Comparison of ENCODE assay signal across 8 cellular contexts in genomic region chr2:30234180-30234971, GRCh38. TPM values are rescaled to one million over a fixed set of nuclear protein-coding genes. Genes with fewer than 3 reads are reported as not detected.
DNase-seq lines count a peak whose midpoint lies in the region; ATAC-seq and TF ChIP-seq lines count a peak whose summit lies in the region.

No MANE protein-coding gene starts in this region.

- TF ChIP-seq CTCF in heart left ventricle (IDR thresholded peaks at IDR 0.05) = no peak

- H3K4me3 ChIP-seq in heart left ventricle = peak overlapping the region in 11 of 12 donors; percentile 72 to 98 (median 91)

- peaks cover 0 to 48% (median 34%) of the 10 kb centered on the region in 9 donors for H3K36me3 ChIP-seq in heart left ventricle

- peak overlapping the region; percentile 73 to 97 (median 90) for H3K27ac Mint-ChIP-seq in immature natural killer cell

- H3K9me3 ChIP-seq in heart left ventricle = no peaks in the 10 kb centered on the region

- no peak for TF ChIP-seq POLR2A in heart left ventricle (IDR thresholded peaks at IDR 0.05)

- intact Hi-C loops in heart left ventricle (cut with DNase I) (loop anchor here in 9 of 10 donors (2.0 to 10.0 kb wide), 12 partner anchors 113 to 330 kb away; partner anchors contain the start of gene LCLAT1 (in 4 of the 9)), cardiac septum (cut with DNase I) (loop anchor here (5.0 kb wide), 2 partner anchors 113 to 333 kb away; no protein-coding TSS in a partner anchor)

- peaks cover 13 to 32% (median 17%) of the 10 kb centered on the region in 3 donors for H3K27me3 Mint-ChIP-seq in immature natural killer cell (ENCODE audit: low read depth in 3 of 3)

- H3K27ac ChIP-seq in heart left ventricle = peak overlapping the region in 11 of 12 donors; percentile 67 to 100 (median 97)

- peak overlapping the region; percentile 83 to 98 (median 95) for H3K4me3 Mint-ChIP-seq in immature natural killer cell

- 21 to 29% (median 26%) methylated on average over 11 to 12 of the region's 12 CpGs for WGBS in heart left ventricle, 4 donors

- H3K36me3 Mint-ChIP-seq in immature natural killer cell = peaks cover 9 to 12% (median 11%) of the 10 kb centered on the region in 3 donors

- H3K27me3 ChIP-seq in heart left ventricle = peaks cover 0 to 9% (median 0%) of the 10 kb centered on the region in 9 donors

- peak in 1 of 4 donors; percentile 0 for ATAC-seq in heart left ventricle
- peak; percentile 37 for ATAC-seq in stimulated activated naive CD8-positive, alpha-beta T cell treated with anti-CD3 and anti-CD28 coated beads, Interleukin-15, Interleukin-2, amounts not matched to agents 100 U/mL and 50 U/mL, for 24 hours
- ATAC-seq in GM18909 (IDR thresholded peaks at IDR 0.05; ENCODE audit: poor library complexity, unreplicated experiment) = no peak
- ATAC-seq in GM19463 (IDR thresholded peaks at IDR 0.05; ENCODE audit: unreplicated experiment) = no peak

- peaks cover 77 to 81% of the 10 kb centered on the region in 2 donors for H3K4me1 Mint-ChIP-seq in immature natural killer cell

- H3K4me1 ChIP-seq in heart left ventricle = peaks cover 9 to 78% (median 66%) of the 10 kb centered on the region in 12 donors

- H3K9me3 Mint-ChIP-seq in immature natural killer cell = no peaks in the 10 kb centered on the region

- DNase-seq in heart left ventricle (no peak), cardiac septum (ENCODE audit: low spot score) (no peak), immature natural killer cell (peak in 2 of 3 donors; percentile 32 to 37), NCI-H345 treated with DMSO at 0.1 percent for 48 hours (lab: John Stamatoyannopoulos, UW; ENCODE audit: unreplicated experiment) (no peak)
- peak; percentile 78 for DNase-seq in activated effector memory CD4-positive, alpha-beta T cell treated with anti-CD3 and anti-CD28 coated beads, Interleukin-2, amount 50 U/mL, for 16 hours
- DNase-seq in stimulated activated naive CD8-positive, alpha-beta T cell treated with anti-CD3 and anti-CD28 coated beads, Interleukin-15, Interleukin-2, amounts not matched to agents 100 U/mL and 50 U/mL, for 24 hours = peak; percentile 74

RNA-seq across cellular contexts. Expression of gene LBH, which starts 3.0 kb away (rescaled TPM):
- 100 to 1,000 TPM; 125 to 226 (median 169) TPM for total RNA-seq in heart left ventricle
- 100 to 1,000 TPM in 1 of 2 donors, 10 to 100 TPM in 1; 54.2 to 166 TPM for polyA plus RNA-seq in heart left ventricle
- 208 TPM for total RNA-seq in cardiac septum
- 100 to 1,000 TPM; 101 to 137 (median 129) TPM for polyA plus RNA-seq in immature natural killer cell

Comparison
In these comparisons a context has a peak if more than half of its experiments do, and no peak if none do; other contexts are left out.
1. DNase-seq: peak in activated effector memory CD4-positive, alpha-beta T cell treated with anti-CD3 and anti-CD28 coated beads, Interleukin-2, amount 50 U/mL, for 16 hours (single experiment), immature natural killer cell (2 of 3) and stimulated activated naive CD8-positive, alpha-beta T cell treated with anti-CD3 and anti-CD28 coated beads, Interleukin-15, Interleukin-2, amounts not matched to agents 100 U/mL and 50 U/mL, for 24 hours (single experiment); none in heart left ventricle (0 of 5), cardiac septum (single experiment) and NCI-H345 treated with DMSO at 0.1 percent for 48 hours (single experiment).